In the genomic region with DNA sequence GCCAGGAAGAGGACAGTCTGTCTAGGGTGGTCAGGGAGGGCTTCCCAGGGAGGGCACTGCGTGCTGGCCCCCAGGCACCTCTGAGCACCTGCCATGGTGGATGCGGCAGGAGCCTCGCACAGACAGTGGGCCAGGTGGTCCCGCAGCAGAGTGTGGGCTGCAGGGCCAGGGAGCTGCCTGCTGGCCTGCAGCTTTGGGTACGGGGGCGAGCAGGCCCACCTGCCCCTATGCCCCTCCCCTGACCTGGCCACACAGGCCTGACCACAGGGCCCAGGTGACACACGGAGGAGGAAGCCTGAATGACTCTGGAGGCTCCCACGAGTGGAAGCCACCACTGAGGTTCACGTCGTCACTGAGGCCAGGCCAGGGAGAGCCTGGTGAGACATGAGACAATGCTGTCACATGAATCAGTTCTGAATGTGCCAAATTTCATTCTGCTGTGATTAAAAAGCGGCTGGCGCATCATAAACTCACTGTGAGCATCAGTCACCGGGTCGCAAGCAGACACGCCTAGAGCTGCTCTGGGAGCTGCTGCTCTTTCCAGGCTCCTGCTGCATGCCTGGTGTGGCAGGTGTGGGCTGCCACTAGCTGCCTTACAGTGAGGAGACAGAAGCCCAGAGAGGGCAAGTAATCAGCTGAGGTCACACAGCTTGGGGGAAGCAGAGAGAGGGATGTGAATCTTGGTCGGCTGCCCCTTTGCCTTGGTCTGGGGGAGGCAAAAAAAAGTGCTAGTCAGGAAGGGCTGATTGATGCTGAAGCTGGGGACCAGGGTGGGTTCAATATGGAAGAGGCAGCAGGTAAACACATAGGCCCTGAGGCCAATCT, we compare ENCODE assay signal across 16 cellular contexts. TPM values are rescaled to one million over a fixed set of nuclear protein-coding genes. Genes with fewer than 3 reads are reported as not detected.
DNase-seq lines count a peak whose midpoint lies in the region; ATAC-seq, FAIRE-seq and TF ChIP-seq lines count a peak whose summit lies in the region.
"Had no signal": no experiment of that assay in that cellular context is flagged by ENCODE, and none has a peak within 500 bp of the region (broad histone marks: within the 10 kb centered on the region; RNA-seq: fewer than 3 reads in every experiment).

No MANE protein-coding gene starts in this region.

- no TSS peak for BruUV-seq in K562 (replicated peaks; lab: Mats Ljungman, UMichigan)

- in situ Hi-C loops in K562 (cut with MboI), result no loop called here

- H2BK5ac ChIP-seq in mesenchymal stem cell (ENCODE audit: low read depth, low read length, poor library complexity, severe bottlenecking), result no peak overlapping the region

- H2BK15ac ChIP-seq in mesenchymal stem cell (ENCODE audit: low read depth, poor library complexity, severe bottlenecking), result no peak overlapping the region

- peaks cover 0 to 8% of the 10 kb centered on the region in 2 experiments; a peak in 1 of 5 replicates for H3K4me1 ChIP-seq in K562 (replicated peaks in 1 of 2; ENCODE audit: control insufficient read depth in 2 of 2, insufficient read depth in 2 of 2, low read length in 2 of 2)
- H3K4me1 ChIP-seq in mesenchymal stem cell (ENCODE audit: control insufficient read depth, insufficient read depth, low read depth, low read length), result peaks cover 14% of the 10 kb centered on the region

- peak overlapping the region in 1 of 2 experiments; percentile 33 for H3K18ac ChIP-seq in mesenchymal stem cell (ENCODE audit: low read depth in 1 of 2, low read length in 2 of 2)

- TF ChIP-seq CTCF in C4-2B (conservative IDR thresholded peaks at IDR 0.05) (no peak), K562 (IDR thresholded peaks at IDR 0.05 in 2 of 3, conservative IDR thresholded peaks at IDR 0.05 in 1 of 3; ENCODE audit: insufficient read depth in 2 of 3, low read depth in 1 of 3, low read length in 3 of 3) (no peak)

- peak overlapping the region in 1 of 2 experiments; percentile 26; a peak in 1 of 4 replicates for H3K9ac ChIP-seq in K562 (ENCODE audit: insufficient read depth in 1 of 2, low read depth in 2 of 2, low read length in 2 of 2)
- no peak overlapping the region for H3K9ac ChIP-seq in mesenchymal stem cell (ENCODE audit: low read length)
- H3K9ac ChIP-seq: SK-N-SH had no signal

- WGBS in K562 (ENCODE audit: insufficient coverage, low coverage, missing lambda C conversion rate), result 5% methylated on average over 16 of the region's 16 CpGs
- 85% methylated on average over 16 of the region's 16 CpGs for WGBS in mesenchymal stem cell

- no peaks in the 10 kb centered on the region for H3K9me1 ChIP-seq in K562 (ENCODE audit: control insufficient read depth, insufficient read depth, low read length)

- H4K91ac ChIP-seq in mesenchymal stem cell (ENCODE audit: low read length), result peak overlapping the region; percentile 74

- no peaks in the 10 kb centered on the region for H3K79me2 ChIP-seq in K562 (ENCODE audit: control insufficient read depth, insufficient read depth, low read length)

- no peak overlapping the region for H3K4ac ChIP-seq in mesenchymal stem cell (ENCODE audit: low read depth in 1 of 2, low read length in 2 of 2)

- H3K27ac ChIP-seq in C4-2B, result peak overlapping the region; percentile 78
- no peak overlapping the region for H3K27ac ChIP-seq in K562 (ENCODE audit: extremely low read depth, low read depth, low read length)
- H3K27ac ChIP-seq in mesenchymal stem cell (ENCODE audit: low read length, poor library complexity, severe bottlenecking), result no peak overlapping the region
- H3K27ac ChIP-seq: tibial nerve had no signal

- peaks cover 11% of the 10 kb centered on the region for H4K20me1 ChIP-seq in K562 (replicated peaks; ENCODE audit: control insufficient read depth, insufficient read depth, low read length)

- H3K36me3 ChIP-seq in K562 (ENCODE audit: control insufficient read depth, insufficient read depth, low read length) (no peaks in the 10 kb centered on the region), mesenchymal stem cell (ENCODE audit: control insufficient read depth in 1 of 2, insufficient read depth in 2 of 2, low read depth in 1 of 2, low read length in 2 of 2) (no peaks in the 10 kb centered on the region)
- H3K36me3 ChIP-seq: tibial nerve had no signal

- FAIRE-seq in K562 (lab: Jason Lieb, UNC), result no peak
- FAIRE-seq: endometrium, frontal cortex had no signal

- TF ChIP-seq RAD21 in K562 (CRISPR knock-in tag; conservative IDR thresholded peaks at IDR 0.05 in 1 of 2, IDR thresholded peaks at IDR 0.05 in 1 of 2), result no peak

- no peak overlapping the region for H2AK5ac ChIP-seq in mesenchymal stem cell (ENCODE audit: low read length, severe bottlenecking)

- no peak for TF ChIP-seq EP300 in K562 (IDR thresholded peaks at IDR 0.05; ENCODE audit: low read length)

- H3K4me2 ChIP-seq in K562 (ENCODE audit: insufficient read depth, low read length) (no peak overlapping the region), mesenchymal stem cell (ENCODE audit: low read length, poor library complexity, severe bottlenecking) (no peak overlapping the region)
- H3K4me2 ChIP-seq: SK-N-SH, smooth muscle cell had no signal

- peaks cover 57 to 81% of the 10 kb centered on the region in 2 experiments for H3K27me3 ChIP-seq in K562 (ENCODE audit: control insufficient read depth in 2 of 2, insufficient read depth in 2 of 2, low read length in 2 of 2)
- peaks cover 38 to 63% of the 10 kb centered on the region in 2 experiments for H3K27me3 ChIP-seq in mesenchymal stem cell (ENCODE audit: control insufficient read depth in 1 of 2, insufficient read depth in 1 of 2, low read length in 2 of 2)

- peak; percentile 54 for DNase-seq in A172 (ENCODE audit: low spot score)
- DNase-seq in K562 (ENCODE audit: extremely low read depth in 1 of 4, low spot score in 3 of 4), result no peak
- no peak for DNase-seq in mesenchymal stem cell
- DNase-seq in NCI-H1048 (lab: John Stamatoyannopoulos, UW), result no peak
- DNase-seq in stimulated activated naive CD4-positive, alpha-beta T cell (lab: John Stamatoyannopoulos, UW), result no peak
- DNase-seq in HK-2 (ENCODE audit: unreplicated experiment), result no peak
- DNase-seq: AML-193, H9, OCI-M1, SK-N-SH had no signal

- no peak; the same call in 2 of the 3 replicates for ATAC-seq in K562
- ATAC-seq in GM21360 (IDR thresholded peaks at IDR 0.05; ENCODE audit: unreplicated experiment), result no peak

- CTCF ChIA-PET in K562 (lab: Yijun Ruan, JAX; ENCODE audit: low intra/inter-chr PET ratio), result no interaction called here

- H2BK120ac ChIP-seq in mesenchymal stem cell (ENCODE audit: low read depth, low read length), result no peak overlapping the region

- no peak overlapping the region for H3K14ac ChIP-seq in mesenchymal stem cell (ENCODE audit: low read length in 2 of 2)

- TF ChIP-seq POLR2A in K562 (conservative IDR thresholded peaks at IDR 0.05), result no peak

- H3K9me3 ChIP-seq in K562 (replicated peaks; ENCODE audit: control insufficient read depth, insufficient read depth, low read depth, low read length) (no peaks in the 10 kb centered on the region; the same call in 1 of the 2 replicates), mesenchymal stem cell (ENCODE audit: control insufficient read depth, low read length) (no peaks in the 10 kb centered on the region)
- H3K9me3 ChIP-seq: SK-N-SH, tibial nerve had no signal

- no peak overlapping the region for H3K23ac ChIP-seq in mesenchymal stem cell (ENCODE audit: low read length in 2 of 2)

- intact Hi-C loops in K562 (cut with micrococcal nuclease), result no loop called here

- H3K79me1 ChIP-seq in mesenchymal stem cell (replicated peaks; ENCODE audit: low read length, poor library complexity, severe bottlenecking), result no peaks in the 10 kb centered on the region

- H2AFZ ChIP-seq in K562 (ENCODE audit: low read depth, low read length) (no peak overlapping the region), mesenchymal stem cell (ENCODE audit: low read depth, low read length) (no peak overlapping the region)

- H3K4me3 ChIP-seq in K562 (no peak overlapping the region), mesenchymal stem cell (ENCODE audit: insufficient read depth in 1 of 2, low read depth in 1 of 2, low read length in 2 of 2) (no peak overlapping the region)
- H3K4me3 ChIP-seq: smooth muscle cell, tibial nerve had no signal

- peak overlapping the region in 1 of 2 experiments; percentile 54 for H2BK12ac ChIP-seq in mesenchymal stem cell (ENCODE audit: low read length in 2 of 2)

- POLR2A ChIA-PET in K562 (lab: Yijun Ruan, JAX), result interaction anchor here (0.6 kb wide), 1 partner anchor 177 kb away, joined by 3 read pairs; no protein-coding TSS in a partner anchor

- H4K8ac ChIP-seq in mesenchymal stem cell (ENCODE audit: low read length), result no peak overlapping the region

TF ChIP-seq in K562, 482 proteins besides CTCF, POLR2A, EP300 and RAD21 (continues in another document):
- TF ChIP-seq, protein P1, sequence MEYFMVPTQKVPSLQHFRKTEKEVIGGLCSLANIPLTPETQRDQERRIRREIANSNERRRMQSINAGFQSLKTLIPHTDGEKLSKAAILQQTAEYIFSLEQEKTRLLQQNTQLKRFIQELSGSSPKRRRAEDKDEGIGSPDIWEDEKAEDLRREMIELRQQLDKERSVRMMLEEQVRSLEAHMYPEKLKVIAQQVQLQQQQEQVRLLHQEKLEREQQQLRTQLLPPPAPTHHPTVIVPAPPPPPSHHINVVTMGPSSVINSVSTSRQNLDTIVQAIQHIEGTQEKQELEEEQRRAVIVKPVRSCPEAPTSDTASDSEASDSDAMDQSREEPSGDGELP (CRISPR knock-in tag; IDR thresholded peaks at IDR 0.05; ENCODE audit: borderline replicate concordance), result no peak
- peak; percentile 46 to 63; a peak in 3 of 4 replicates for TF ChIP-seq KDM1A (IDR thresholded peaks at IDR 0.05)
- TF ChIP-seq BCOR (IDR thresholded peaks at IDR 0.05), result peak; percentile 57

RNA-seq across cellular contexts. Expression of gene IQSEC1, which starts 39.5 kb away (rescaled TPM):
- total RNA-seq in A172 (2014; rRNA removed; shearing (Covaris generic)), result 22.5 and 25.8 TPM in 2 replicates
- 36.0 and 90.4 TPM in 2 replicates for total RNA-seq in K562 (2011; cell fraction: chromatin; rRNA removed; ENCODE audit: low replicate concordance)
- total RNA-seq in K562 (2011; cell fraction: nucleolus; rRNA removed), result 51.7 and 55.4 TPM in 2 replicates
- 35.6 and 39.8 TPM in 2 replicates for total RNA-seq in K562 (2011; cell fraction: nucleoplasm; rRNA removed)
- total RNA-seq in K562 (2014; rRNA removed), result 13.3 and 18.0 TPM in 2 replicates
- total RNA-seq in K562 (2014; rRNA removed; fragmentation: Illumina TruSeq; extraction: Trizol), result 3.8 and 4.8 TPM in 2 replicates
- total RNA-seq in K562 (2015; rRNA removed; fragmentation: Illumina TruSeq; extraction: Trizol), result 5.2 and 6.4 TPM in 2 replicates
- total RNA-seq in K562 (2021), result 37.1 and 39.0 TPM in 2 replicates
- polyA plus RNA-seq in K562 (2011; rRNA removed), result 6.8 and 8.4 TPM in 2 replicates
- 5.8 and 6.7 TPM in 2 replicates for polyA plus RNA-seq in K562 (2011; cell fraction: cytosol; rRNA removed)
- 29.7 and 45.3 TPM in 2 replicates for polyA plus RNA-seq in K562 (2011; cell fraction: nucleus; rRNA removed)
- 15.4 and 16.4 TPM in 2 replicates for polyA plus RNA-seq in K562 (2012)
- polyA plus RNA-seq in K562 (2014; fragmentation: Illumina TruSeq; extraction: Trizol), result 16.9 and 19.0 TPM in 2 replicates
- under 1 TPM; 0.56 to 0.79 TPM for polyA plus RNA-seq in K562 (2014; fragmentation: Nextera tagmentation; extraction: Ambion mirVana)
- 14.2 and 15.1 TPM in 2 replicates for polyA plus RNA-seq in K562 (2014; rRNA removed)
- polyA minus RNA-seq in K562 (2011; rRNA and poly(A)+ RNA removed), result 8.4 and 9.3 TPM in 2 replicates
- 17.1 and 22.1 TPM in 2 replicates for polyA minus RNA-seq in K562 (2011; cell fraction: cytosol; rRNA and poly(A)+ RNA removed)
- polyA minus RNA-seq in K562 (2011; cell fraction: nucleus; rRNA and poly(A)+ RNA removed), result 46.3 and 58.3 TPM in 2 replicates
- polyA plus RNA-seq in mesenchymal stem cell (2013, experiment 1 of 2), result 17.8 TPM
- 17.1 TPM for polyA plus RNA-seq in mesenchymal stem cell (2013, experiment 2 of 2)
